18 cellular contexts compared by ENCODE assay signal in genomic region chr12:59484575-59484974, GRCh38.
DNase-seq lines count a peak whose midpoint lies in the region; ATAC-seq and TF ChIP-seq lines count a peak whose summit lies in the region.
"Had no signal": no experiment of that assay in that cellular context is flagged by ENCODE, and none has a peak within 500 bp of the region (broad histone marks: within the 10 kb centered on the region; RNA-seq: fewer than 3 reads in every experiment).

No MANE protein-coding gene starts in this region.

- H3K27me3 ChIP-seq in lower lobe of right lung (ENCODE audit: low read depth) = no peaks in the 10 kb centered on the region
- H3K27me3 ChIP-seq in ascending aorta = no peaks in the 10 kb centered on the region
- H3K27me3 ChIP-seq: tibial nerve had no signal

- H3K4me3 ChIP-seq in lower lobe of right lung = no peak overlapping the region
- H3K4me3 ChIP-seq in ascending aorta = no peak overlapping the region
- H3K4me3 ChIP-seq: lung, tibial nerve had no signal

- intact Hi-C loops in lower lobe of right lung (cut with DNase I) (no loop called here), ascending aorta (cut with DNase I) (no loop called here)

- no peaks in the 10 kb centered on the region for H3K27me3 Mint-ChIP-seq in naive B cell
- H3K27me3 Mint-ChIP-seq: activated naive CD8-positive, alpha-beta T cell had no signal

- H3K27ac ChIP-seq in lower lobe of right lung (no peak overlapping the region), ascending aorta (no peak overlapping the region)
- H3K27ac ChIP-seq: tibial nerve had no signal

- peak; percentile 80 for ATAC-seq in GM18907 (IDR thresholded peaks at IDR 0.05; ENCODE audit: unreplicated experiment)
- ATAC-seq in HG02642 (IDR thresholded peaks at IDR 0.05; ENCODE audit: poor library complexity, unreplicated experiment) = peak; percentile 52
- peak; percentile 66 for ATAC-seq in HG03521 (IDR thresholded peaks at IDR 0.05; ENCODE audit: unreplicated experiment)
- peak; percentile 89 to 96 for ATAC-seq in naive B cell (ENCODE audit: low read depth in 2 of 2)
- ATAC-seq in lower lobe of right lung = no peak
- ATAC-seq in GM19324 (IDR thresholded peaks at IDR 0.05; ENCODE audit: low FRiP score, unreplicated experiment) = no peak

- peak; percentile 40 for DNase-seq in naive B cell
- DNase-seq in lower lobe of right lung = no peak
- no peak for DNase-seq in stimulated activated CD4-positive, alpha-beta T cell treated with anti-CD3 and anti-CD28 coated beads, Interleukin-4, amount 100 ng/mL, for 24 hours
- no peak for DNase-seq in ascending aorta (ENCODE audit: low spot score in 2 of 2)
- DNase-seq: activated B cell treated with CpG ODN at 0.5 μM for 24 hours; activated CD8-positive, alpha-beta memory T cell treated with anti-CD3 and anti-CD28 coated beads, Interleukin-2, amount 50 U/mL, for 4 hours; caudate nucleus; CD8-positive, alpha-beta memory T cell; hippocampal formation; NCI-H2029 treated with DMSO at 0.1 percent for 48 hours; NK-92 treated with Interleukin-12 subunit alpha and Interleukin-12 subunit beta, amount 100 ng/mL, for 24 hours had no signal

- H3K4me1 Mint-ChIP-seq in naive B cell = peaks cover 14 to 22% (median 22%) of the 10 kb centered on the region in 3 donors

- H3K4me1 ChIP-seq in lower lobe of right lung (no peaks in the 10 kb centered on the region), ascending aorta (no peaks in the 10 kb centered on the region)
- H3K4me1 ChIP-seq: tibial nerve had no signal

- TF ChIP-seq CTCF in lower lobe of right lung (IDR thresholded peaks at IDR 0.05) (no peak), ascending aorta (IDR thresholded peaks at IDR 0.05) (no peak)

- peaks cover 0 to 7% of the 10 kb centered on the region in 2 donors for H3K36me3 Mint-ChIP-seq in naive B cell
- H3K36me3 Mint-ChIP-seq: activated naive CD8-positive, alpha-beta T cell had no signal

- no peaks in the 10 kb centered on the region for H3K36me3 ChIP-seq in lower lobe of right lung
- no peaks in the 10 kb centered on the region for H3K36me3 ChIP-seq in ascending aorta
- H3K36me3 ChIP-seq: tibial nerve had no signal

- peak overlapping the region in 5 of 8 donors; percentile 0 to 55 (median 15) for H3K4me3 Mint-ChIP-seq in naive B cell
- H3K4me3 Mint-ChIP-seq: activated B cell treated with CpG ODN at 0.5 μM for 24 hours; activated naive CD8-positive, alpha-beta T cell; CD8-positive, alpha-beta memory T cell had no signal

- peaks cover 3 to 15% (median 8%) of the 10 kb centered on the region in 7 donors for H3K9me3 Mint-ChIP-seq in naive B cell

- peak overlapping the region in 3 of 6 donors; percentile 3 to 63 (median 13) for H3K27ac Mint-ChIP-seq in naive B cell
- H3K27ac Mint-ChIP-seq: activated naive CD8-positive, alpha-beta T cell; CD8-positive, alpha-beta memory T cell had no signal

- no peaks in the 10 kb centered on the region for H3K9me3 ChIP-seq in lower lobe of right lung
- H3K9me3 ChIP-seq in ascending aorta = no peaks in the 10 kb centered on the region
- H3K9me3 ChIP-seq: tibial nerve had no signal

Comparison
In these comparisons a context has a peak if more than half of its experiments do, and no peak if none do; other contexts are left out.
1. ATAC-seq: peak in GM18907 (single experiment), HG02642 (single experiment), HG03521 (single experiment) and naive B cell (2 of 2); none in lower lobe of right lung (0 of 2) and GM19324 (single experiment).